ENCODE assay signal across 10 cellular contexts in genomic region chr3:32913790-32914446, GRCh38. TPM values are rescaled to one million over a fixed set of nuclear protein-coding genes. Genes with fewer than 3 reads are reported as not detected.
A peak's percentile ranks its signal among the peaks of the same experiment; 100 is the strongest.
DNase-seq lines count a peak whose midpoint lies in the region; ATAC-seq and TF ChIP-seq lines count a peak whose summit lies in the region.
"Had no signal": no experiment of that assay in that cellular context is flagged by ENCODE, and none has a peak within 500 bp of the region (broad histone marks: within the 10 kb centered on the region; RNA-seq: fewer than 3 reads in every experiment).

No MANE protein-coding gene starts in this region.

- intact Hi-C loops in activated CD4-positive, alpha-beta T cell treated with anti-CD3 and anti-CD28 coated beads, Interleukin-2, amount 10 ng/mL, durations not matched to agents 24 days and 14 days (cut with micrococcal nuclease) = no loop called here

- TF ChIP-seq CTCF in WTC11 (IDR thresholded peaks at IDR 0.05) = no peak

- DNase-seq in EH (ENCODE audit: low read depth) (peak; percentile 81), WTC11 (ENCODE audit: low spot score) (no peak), fibroblast of the conjunctiva (ENCODE audit: low read depth) (peak; percentile 88), skeletal muscle cell (ENCODE audit: low read depth) (peak; percentile 66), H4 (ENCODE audit: low spot score) (no peak), T-cell (no peak)
- DNase-seq in activated CD4-positive, alpha-beta T cell treated with anti-CD3 and anti-CD28 coated beads, Interleukin-2, amount 10 ng/mL, durations not matched to agents 24 days and 14 days = no peak
- DNase-seq in activated CD4-positive, alpha-beta T cell treated with anti-CD3 and anti-CD28 coated beads, Interleukin-2, amount 50 U/mL, for 48 hours = no peak
- DNase-seq: NCI-H1436 treated with DMSO at 0.1 percent for 48 hours; stimulated activated CD4-positive, alpha-beta T cell treated with anti-CD3 and anti-CD28 coated beads, Interleukin-4, amount 100 ng/mL, for 24 hours had no signal

- H3K9me3 Mint-ChIP-seq in WTC11 (0 out of 2 replicates have a peak, but pooled peaks cover 3% of the 10 kb centered on the region), T-cell (peaks cover 0 to 12% (median 10%) of the 10 kb centered on the region in 3 donors)
- H3K9me3 Mint-ChIP-seq in activated CD4-positive, alpha-beta T cell treated with anti-CD3 and anti-CD28 coated beads, Interleukin-2, amount 10 ng/mL, durations not matched to agents 24 days and 14 days = peaks cover 9% of the 10 kb centered on the region

- H3K36me3 Mint-ChIP-seq in WTC11 (no peaks in the 10 kb centered on the region), T-cell (peaks cover 7% of the 10 kb centered on the region)
- peaks cover 4% of the 10 kb centered on the region for H3K36me3 Mint-ChIP-seq in activated CD4-positive, alpha-beta T cell treated with anti-CD3 and anti-CD28 coated beads, Interleukin-2, amount 10 ng/mL, durations not matched to agents 24 days and 14 days (ENCODE audit: low read depth)

- ATAC-seq in WTC11 (peak; percentile 33), T-cell (replicated peaks in 1 of 4) (no peak)

- CTCF ChIA-PET in WTC11 (lab: Charles Lee) = interaction anchor here (0.7 to 1.4 kb wide), 3 partner anchors 11 to 85 kb away, joined by 3 to 6 read pairs (median 4); no protein-coding TSS in a partner anchor
- CTCF ChIA-PET in T-cell (lab: Charles Lee) = interaction anchor here in 1 of 2 donors (0.6 kb wide), 1 partner anchor 12 kb away, joined by 8 read pairs; no protein-coding TSS in a partner anchor

- H3K27me3 Mint-ChIP-seq in WTC11 (ENCODE audit: low read depth) = no peaks in the 10 kb centered on the region; the same call in 1 of the 2 replicates
- no peaks in the 10 kb centered on the region for H3K27me3 Mint-ChIP-seq in activated CD4-positive, alpha-beta T cell treated with anti-CD3 and anti-CD28 coated beads, Interleukin-2, amount 10 ng/mL, durations not matched to agents 24 days and 14 days
- H3K27me3 Mint-ChIP-seq in T-cell = no peaks in the 10 kb centered on the region

- H3K27ac Mint-ChIP-seq in WTC11 = no peak overlapping the region
- H3K27ac Mint-ChIP-seq in activated CD4-positive, alpha-beta T cell treated with anti-CD3 and anti-CD28 coated beads, Interleukin-2, amount 10 ng/mL, durations not matched to agents 24 days and 14 days = no peak overlapping the region
- H3K27ac Mint-ChIP-seq in T-cell = no peak overlapping the region

- no peak overlapping the region for H3K4me3 Mint-ChIP-seq in WTC11
- no peak overlapping the region for H3K4me3 Mint-ChIP-seq in activated CD4-positive, alpha-beta T cell treated with anti-CD3 and anti-CD28 coated beads, Interleukin-2, amount 10 ng/mL, durations not matched to agents 24 days and 14 days
- no peak overlapping the region for H3K4me3 Mint-ChIP-seq in T-cell

- POLR2A ChIA-PET in WTC11 (lab: Charles Lee) = no interaction called here
- POLR2A ChIA-PET in T-cell (lab: Charles Lee) = interaction anchor here in 1 of 2 donors (0.6 kb wide), 1 partner anchor 148 kb away, joined by 3 read pairs; no protein-coding TSS in a partner anchor

- no peak overlapping the region for H3K4me3 ChIP-seq in skeletal muscle cell (ENCODE audit: low read depth, low read length)

- H3K4me1 Mint-ChIP-seq in WTC11 (no peaks in the 10 kb centered on the region), T-cell (peaks cover 0 to 9% (median 8%) of the 10 kb centered on the region in 3 donors)
- peaks cover 4% of the 10 kb centered on the region for H3K4me1 Mint-ChIP-seq in activated CD4-positive, alpha-beta T cell treated with anti-CD3 and anti-CD28 coated beads, Interleukin-2, amount 10 ng/mL, durations not matched to agents 24 days and 14 days

TF ChIP-seq in WTC11, 78 proteins besides CTCF, POLR2A, EP300 and RAD21:
- TF ChIP-seq SMAD3 (CRISPR knock-in tag; IDR thresholded peaks at IDR 0.05; ENCODE audit: borderline replicate concordance) (no peak), NR1H2 (CRISPR knock-in tag; IDR thresholded peaks at IDR 0.05) (no peak)

RNA-seq across cellular contexts. Expression of gene CCR4, which starts 37.5 kb away (rescaled TPM):
- total RNA-seq in WTC11 (2021) (0.11 to 0.22 TPM (median 0.11 TPM) in 3 replicates), T-cell (10 to 100 TPM; 37.4 to 85.4 (median 74.8) TPM)
- total RNA-seq in H4 (2014; rRNA removed; shearing (Covaris generic)) = not detected in 2 replicates
- total RNA-seq in activated CD4-positive, alpha-beta T cell treated with anti-CD3 and anti-CD28 coated beads, Interleukin-2, amount 10 ng/mL, durations not matched to agents 24 days and 14 days = 86.6 and 88.9 TPM in 2 replicates

Comparison
In these comparisons a context has a peak if more than half of its experiments do, and no peak if none do; other contexts are left out.
1. DNase-seq: peak in EH (single experiment), fibroblast of the conjunctiva (single experiment) and skeletal muscle cell (single experiment); none in WTC11 (single experiment), H4 (single experiment), activated CD4-positive, alpha-beta T cell treated with anti-CD3 and anti-CD28 coated beads, Interleukin-2, amount 10 ng/mL, durations not matched to agents 24 days and 14 days (single experiment), T-cell (0 of 34) and activated CD4-positive, alpha-beta T cell treated with anti-CD3 and anti-CD28 coated beads, Interleukin-2, amount 50 U/mL, for 48 hours (0 of 2).
2. RNA of gene CCR4, which starts 37.5 kb away (total RNA-seq): 86.6 to 88.9 TPM in activated CD4-positive, alpha-beta T cell treated with anti-CD3 and anti-CD28 coated beads, Interleukin-2, amount 10 ng/mL, durations not matched to agents 24 days and 14 days and 37.4 to 85.4 TPM in T-cell; 0.11 to 0.22 TPM in WTC11 and not detected in H4; every median in the first group is over 10 times any median in the second.